1 cellular context compared by ENCODE assay signal in genomic region chr6:33273129-33273923, GRCh38.
TF ChIP-seq lines count a peak whose summit lies in the region.

No MANE protein-coding gene starts in this region.

TF ChIP-seq in H1, 55 proteins besides CTCF, POLR2A, EP300 and RAD21:
- TF ChIP-seq CBX8 (IDR thresholded peaks at IDR 0.05; ENCODE audit: borderline replicate concordance, low read depth, low read length) (no peak), SP4 (IDR thresholded peaks at IDR 0.05; ENCODE audit: low read length) (no peak), CHD1 (IDR thresholded peaks at IDR 0.05; ENCODE audit: low read depth, low read length) (no peak), TBP (IDR thresholded peaks at IDR 0.05; ENCODE audit: low read depth, low read length) (no peak), KDM4A (IDR thresholded peaks at IDR 0.05; ENCODE audit: low read depth, low read length, severe bottlenecking) (no peak), SUZ12 (IDR thresholded peaks at IDR 0.05; ENCODE audit: low read length) (no peak)
